Comparison of ENCODE assay signal across 1 cellular context in the genomic region with DNA sequence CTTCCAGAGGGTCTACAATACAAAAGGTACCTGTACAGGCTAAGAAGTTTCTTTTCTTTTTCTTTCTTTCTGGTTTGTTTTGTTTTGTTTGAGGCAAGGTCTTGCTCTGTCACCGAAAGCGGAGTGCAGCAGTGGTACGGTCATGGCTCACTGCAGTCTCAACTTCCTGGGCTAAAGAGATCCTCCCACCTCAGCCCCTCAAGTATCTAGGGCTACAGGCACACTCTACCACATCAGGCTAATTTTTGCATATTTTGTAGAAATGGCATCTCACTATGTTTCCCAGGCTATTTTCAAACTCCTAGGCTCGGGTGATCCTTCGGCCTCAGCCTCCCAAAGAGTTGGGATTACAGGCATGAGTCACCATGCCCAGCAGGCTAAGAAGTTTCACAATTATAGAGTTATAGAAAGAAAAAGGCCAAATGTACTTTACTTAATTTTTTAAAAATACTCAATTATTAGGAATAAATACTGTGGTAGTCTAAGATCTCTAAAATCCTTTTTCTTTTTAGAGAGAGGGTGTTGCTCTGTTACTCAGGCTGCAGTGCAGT.
A peak's percentile ranks its signal among the peaks of the same experiment; 100 is the strongest.
TF ChIP-seq lines count a peak whose summit lies in the region.

No MANE protein-coding gene starts in this region.

TF ChIP-seq in K562, 482 proteins besides CTCF, POLR2A, EP300 and RAD21 (continued from another document):
- TF ChIP-seq ZNF639 (CRISPR knock-in tag; conservative IDR thresholded peaks at IDR 0.05 in 1 of 2, IDR thresholded peaks at IDR 0.05 in 1 of 2) (no peak), ELK1 (CRISPR knock-in tag; IDR thresholded peaks at IDR 0.05) (no peak), ATF3 (IDR thresholded peaks at IDR 0.05) (0 out of 2 replicates have a peak, but pooled peaks have one; percentile 16), ATF3 (CRISPR knock-in tag; conservative IDR thresholded peaks at IDR 0.05) (no peak)
